In genomic region chr6:108562503-108562993, GRCh38 we compare ENCODE assay signal across 1 cellular context.
TF ChIP-seq lines count a peak whose summit lies in the region.

No MANE protein-coding gene starts in this region.

TF ChIP-seq in HepG2, 621 proteins besides CTCF, POLR2A, EP300 and RAD21 (continued from another document and continues in another):
- TF ChIP-seq, protein P1, sequence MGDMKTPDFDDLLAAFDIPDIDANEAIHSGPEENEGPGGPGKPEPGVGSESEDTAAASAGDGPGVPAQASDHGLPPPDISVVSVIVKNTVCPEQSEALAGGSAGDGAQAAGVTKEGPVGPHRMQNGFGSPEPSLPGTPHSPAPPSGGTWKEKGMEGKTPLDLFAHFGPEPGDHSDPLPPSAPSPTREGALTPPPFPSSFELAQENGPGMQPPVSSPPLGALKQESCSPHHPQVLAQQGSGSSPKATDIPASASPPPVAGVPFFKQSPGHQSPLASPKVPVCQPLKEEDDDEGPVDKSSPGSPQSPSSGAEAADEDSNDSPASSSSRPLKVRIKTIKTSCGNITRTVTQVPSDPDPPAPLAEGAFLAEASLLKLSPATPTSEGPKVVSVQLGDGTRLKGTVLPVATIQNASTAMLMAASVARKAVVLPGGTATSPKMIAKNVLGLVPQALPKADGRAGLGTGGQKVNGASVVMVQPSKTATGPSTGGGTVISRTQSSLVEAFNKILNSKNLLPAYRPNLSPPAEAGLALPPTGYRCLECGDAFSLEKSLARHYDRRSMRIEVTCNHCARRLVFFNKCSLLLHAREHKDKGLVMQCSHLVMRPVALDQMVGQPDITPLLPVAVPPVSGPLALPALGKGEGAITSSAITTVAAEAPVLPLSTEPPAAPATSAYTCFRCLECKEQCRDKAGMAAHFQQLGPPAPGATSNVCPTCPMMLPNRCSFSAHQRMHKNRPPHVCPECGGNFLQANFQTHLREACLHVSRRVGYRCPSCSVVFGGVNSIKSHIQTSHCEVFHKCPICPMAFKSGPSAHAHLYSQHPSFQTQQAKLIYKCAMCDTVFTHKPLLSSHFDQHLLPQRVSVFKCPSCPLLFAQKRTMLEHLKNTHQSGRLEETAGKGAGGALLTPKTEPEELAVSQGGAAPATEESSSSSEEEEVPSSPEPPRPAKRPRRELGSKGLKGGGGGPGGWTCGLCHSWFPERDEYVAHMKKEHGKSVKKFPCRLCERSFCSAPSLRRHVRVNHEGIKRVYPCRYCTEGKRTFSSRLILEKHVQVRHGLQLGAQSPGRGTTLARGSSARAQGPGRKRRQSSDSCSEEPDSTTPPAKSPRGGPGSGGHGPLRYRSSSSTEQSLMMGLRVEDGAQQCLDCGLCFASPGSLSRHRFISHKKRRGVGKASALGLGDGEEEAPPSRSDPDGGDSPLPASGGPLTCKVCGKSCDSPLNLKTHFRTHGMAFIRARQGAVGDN (CRISPR knock-in tag; IDR thresholded peaks at IDR 0.05), result peak; percentile 97
- TF ChIP-seq ZFP36L2 (CRISPR knock-in tag; IDR thresholded peaks at IDR 0.05) (no peak), ZNF501 (CRISPR knock-in tag; IDR thresholded peaks at IDR 0.05) (peak; percentile 77), ZNF589 (CRISPR knock-in tag; conservative IDR thresholded peaks at IDR 0.05) (no peak), ZNF414 (CRISPR knock-in tag; IDR thresholded peaks at IDR 0.05) (no peak), ZKSCAN5 (CRISPR knock-in tag; IDR thresholded peaks at IDR 0.05) (no peak), ZNF331 (CRISPR knock-in tag; IDR thresholded peaks at IDR 0.05) (0 out of 2 replicates have a peak, but pooled peaks have one; percentile 58), MEF2D (CRISPR knock-in tag; IDR thresholded peaks at IDR 0.05) (peak; percentile 65; the same call in 1 of the 2 replicates), ZNF350 (CRISPR knock-in tag; IDR thresholded peaks at IDR 0.05; ENCODE audit: borderline replicate concordance, low read depth) (0 out of 2 replicates have a peak, but pooled peaks have one; percentile 43), HINFP (CRISPR knock-in tag; IDR thresholded peaks at IDR 0.05; ENCODE audit: low read depth) (no peak), SP5 (CRISPR knock-in tag; IDR thresholded peaks at IDR 0.05; ENCODE audit: borderline replicate concordance, low read depth) (no peak; the same call in 1 of the 2 replicates), PAX8 (CRISPR knock-in tag; IDR thresholded peaks at IDR 0.05; ENCODE audit: borderline replicate concordance) (no peak), MXI1 (IDR thresholded peaks at IDR 0.05; ENCODE audit: borderline replicate concordance, low read depth, low read length) (peak; percentile 78; the same call in 2 of the 3 replicates), TAF1 (CRISPR knock-in tag; IDR thresholded peaks at IDR 0.05) (peak; percentile 49; the same call in 1 of the 2 replicates), ISX (CRISPR knock-in tag; conservative IDR thresholded peaks at IDR 0.05) (no peak), EED (CRISPR knock-in tag; IDR thresholded peaks at IDR 0.05) (no peak), MXD3 (CRISPR knock-in tag; IDR thresholded peaks at IDR 0.05) (no peak), ZFP36L1 (CRISPR knock-in tag; IDR thresholded peaks at IDR 0.05) (no peak), ARID2 (CRISPR knock-in tag; IDR thresholded peaks at IDR 0.05; ENCODE audit: borderline replicate concordance) (no peak), ARNTL (CRISPR knock-in tag; IDR thresholded peaks at IDR 0.05) (peak; percentile 54; the same call in 1 of the 2 replicates), ZBTB42 (CRISPR knock-in tag; IDR thresholded peaks at IDR 0.05) (no peak), ZNF567 (CRISPR knock-in tag; IDR thresholded peaks at IDR 0.05; ENCODE audit: borderline replicate concordance) (no peak; the same call in 1 of the 2 replicates), MBD4 (IDR thresholded peaks at IDR 0.05; ENCODE audit: borderline replicate concordance, low read length) (no peak), ZNF737 (CRISPR knock-in tag; IDR thresholded peaks at IDR 0.05; ENCODE audit: borderline replicate concordance) (no peak), KAT2B (IDR thresholded peaks at IDR 0.05; ENCODE audit: borderline replicate concordance, low read depth, low read length) (no peak), YEATS4 (CRISPR knock-in tag; IDR thresholded peaks at IDR 0.05; ENCODE audit: borderline replicate concordance) (peak; percentile 71; the same call in 1 of the 2 replicates), NFE2L2 (IDR thresholded peaks at IDR 0.05; ENCODE audit: low read length) (no peak), E2F1 (CRISPR knock-in tag; IDR thresholded peaks at IDR 0.05) (no peak), MNT (IDR thresholded peaks at IDR 0.05) (peak; percentile 20; the same call in 1 of the 2 replicates), ZNF646 (CRISPR knock-in tag; IDR thresholded peaks at IDR 0.05) (no peak), ZNF572 (CRISPR knock-in tag; IDR thresholded peaks at IDR 0.05) (0 out of 2 replicates have a peak, but pooled peaks have one; percentile 30), NR1H2 (CRISPR knock-in tag; IDR thresholded peaks at IDR 0.05; ENCODE audit: borderline replicate concordance, low read depth) (no peak), ZNF644 (CRISPR knock-in tag; IDR thresholded peaks at IDR 0.05; ENCODE audit: low read depth) (no peak), SAP130 (CRISPR knock-in tag; IDR thresholded peaks at IDR 0.05; ENCODE audit: low read depth) (peak; percentile 91), ZNF777 (CRISPR knock-in tag; IDR thresholded peaks at IDR 0.05) (peak; percentile 68)
- TF ChIP-seq, protein P2, sequence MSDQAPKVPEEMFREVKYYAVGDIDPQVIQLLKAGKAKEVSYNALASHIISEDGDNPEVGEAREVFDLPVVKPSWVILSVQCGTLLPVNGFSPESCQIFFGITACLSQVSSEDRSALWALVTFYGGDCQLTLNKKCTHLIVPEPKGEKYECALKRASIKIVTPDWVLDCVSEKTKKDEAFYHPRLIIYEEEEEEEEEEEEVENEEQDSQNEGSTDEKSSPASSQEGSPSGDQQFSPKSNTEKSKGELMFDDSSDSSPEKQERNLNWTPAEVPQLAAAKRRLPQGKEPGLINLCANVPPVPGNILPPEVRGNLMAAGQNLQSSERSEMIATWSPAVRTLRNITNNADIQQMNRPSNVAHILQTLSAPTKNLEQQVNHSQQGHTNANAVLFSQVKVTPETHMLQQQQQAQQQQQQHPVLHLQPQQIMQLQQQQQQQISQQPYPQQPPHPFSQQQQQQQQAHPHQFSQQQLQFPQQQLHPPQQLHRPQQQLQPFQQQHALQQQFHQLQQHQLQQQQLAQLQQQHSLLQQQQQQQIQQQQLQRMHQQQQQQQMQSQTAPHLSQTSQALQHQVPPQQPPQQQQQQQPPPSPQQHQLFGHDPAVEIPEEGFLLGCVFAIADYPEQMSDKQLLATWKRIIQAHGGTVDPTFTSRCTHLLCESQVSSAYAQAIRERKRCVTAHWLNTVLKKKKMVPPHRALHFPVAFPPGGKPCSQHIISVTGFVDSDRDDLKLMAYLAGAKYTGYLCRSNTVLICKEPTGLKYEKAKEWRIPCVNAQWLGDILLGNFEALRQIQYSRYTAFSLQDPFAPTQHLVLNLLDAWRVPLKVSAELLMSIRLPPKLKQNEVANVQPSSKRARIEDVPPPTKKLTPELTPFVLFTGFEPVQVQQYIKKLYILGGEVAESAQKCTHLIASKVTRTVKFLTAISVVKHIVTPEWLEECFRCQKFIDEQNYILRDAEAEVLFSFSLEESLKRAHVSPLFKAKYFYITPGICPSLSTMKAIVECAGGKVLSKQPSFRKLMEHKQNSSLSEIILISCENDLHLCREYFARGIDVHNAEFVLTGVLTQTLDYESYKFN (CRISPR knock-in tag; conservative IDR thresholded peaks at IDR 0.05), result 0 out of 2 replicates have a peak, but pooled peaks have one; percentile 12
- TF ChIP-seq, protein P3, sequence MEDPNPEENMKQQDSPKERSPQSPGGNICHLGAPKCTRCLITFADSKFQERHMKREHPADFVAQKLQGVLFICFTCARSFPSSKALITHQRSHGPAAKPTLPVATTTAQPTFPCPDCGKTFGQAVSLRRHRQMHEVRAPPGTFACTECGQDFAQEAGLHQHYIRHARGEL (CRISPR knock-in tag; IDR thresholded peaks at IDR 0.05), result no peak
- TF ChIP-seq, protein P4, sequence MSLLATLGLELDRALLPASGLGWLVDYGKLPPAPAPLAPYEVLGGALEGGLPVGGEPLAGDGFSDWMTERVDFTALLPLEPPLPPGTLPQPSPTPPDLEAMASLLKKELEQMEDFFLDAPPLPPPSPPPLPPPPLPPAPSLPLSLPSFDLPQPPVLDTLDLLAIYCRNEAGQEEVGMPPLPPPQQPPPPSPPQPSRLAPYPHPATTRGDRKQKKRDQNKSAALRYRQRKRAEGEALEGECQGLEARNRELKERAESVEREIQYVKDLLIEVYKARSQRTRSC (CRISPR knock-in tag; IDR thresholded peaks at IDR 0.05; ENCODE audit: low read depth), result no peak
- TF ChIP-seq, protein P5, sequence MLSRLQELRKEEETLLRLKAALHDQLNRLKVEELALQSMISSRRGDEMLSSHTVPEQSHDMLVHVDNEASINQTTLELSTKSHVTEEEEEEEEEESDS (CRISPR knock-in tag; IDR thresholded peaks at IDR 0.05; ENCODE audit: borderline replicate concordance), result no peak
